Comparison of ENCODE assay signal across 7 cellular contexts in genomic region chr3:114350271-114350670, GRCh38.
"Had no signal": no experiment of that assay in that cellular context is flagged by ENCODE, and none has a peak within 500 bp of the region (broad histone marks: within the 10 kb centered on the region; RNA-seq: fewer than 3 reads in every experiment).

No MANE protein-coding gene starts in this region.

- H3K4me3 ChIP-seq: GM12878 had no signal

- DNase-seq: GDM1 had no signal

- ATAC-seq: GM12878 had no signal

- FAIRE-seq: G401.6, GM12878, GM12891, GM12892, GM18507, GM19239 had no signal
